16 cellular contexts compared by ENCODE assay signal in genomic region chr11:48085688-48086087, GRCh38.
DNase-seq lines count a peak whose midpoint lies in the region; ATAC-seq and TF ChIP-seq lines count a peak whose summit lies in the region.
"Had no signal": no experiment of that assay in that cellular context is flagged by ENCODE, and none has a peak within 500 bp of the region (broad histone marks: within the 10 kb centered on the region; RNA-seq: fewer than 3 reads in every experiment).

No MANE protein-coding gene starts in this region.

- POLR2A ChIA-PET in HEK293 (lab: Yijun Ruan, JAX) (no interaction called here), WTC11 (lab: Charles Lee) (no interaction called here)
- POLR2A ChIA-PET in naive thymus-derived CD8-positive, alpha-beta T cell (lab: Charles Lee) = no interaction called here

- TF ChIP-seq POLR2A in prostate gland (IDR thresholded peaks at IDR 0.05) = no peak

- H3K36me3 ChIP-seq in HEK293 (ENCODE audit: control insufficient read depth in 2 of 2, insufficient read depth in 1 of 2, low read length in 2 of 2) = no peaks in the 10 kb centered on the region
- H3K36me3 ChIP-seq in prostate gland = no peaks in the 10 kb centered on the region
- H3K36me3 ChIP-seq: BE2C had no signal

- H3K9me3 ChIP-seq in HEK293 (ENCODE audit: control insufficient read depth, insufficient read depth, low read depth, low read length) (no peaks in the 10 kb centered on the region), prostate gland (no peaks in the 10 kb centered on the region)
- H3K9me3 ChIP-seq: A549, BE2C, Caco-2 had no signal

- H3K27ac Mint-ChIP-seq in WTC11 = peak overlapping the region; percentile 5; the same call in 1 of the 2 replicates
- no peak overlapping the region for H3K27ac Mint-ChIP-seq in naive thymus-derived CD8-positive, alpha-beta T cell

- TF ChIP-seq CTCF in C4-2B (conservative IDR thresholded peaks at IDR 0.05) (no peak), HEK293 (tag by site-specific recombination; IDR thresholded peaks at IDR 0.05) (no peak), WTC11 (IDR thresholded peaks at IDR 0.05) (no peak), prostate gland (IDR thresholded peaks at IDR 0.05) (no peak)

- peaks cover 27% of the 10 kb centered on the region for H3K4me1 Mint-ChIP-seq in WTC11
- H3K4me1 Mint-ChIP-seq in naive thymus-derived CD8-positive, alpha-beta T cell = peaks cover 28 to 70% (median 43%) of the 10 kb centered on the region in 4 donors

- 76% methylated on average over 4 of the region's 4 CpGs for WGBS in prostate gland

- no peak overlapping the region for H3K4me3 Mint-ChIP-seq in WTC11
- no peak overlapping the region for H3K4me3 Mint-ChIP-seq in naive thymus-derived CD8-positive, alpha-beta T cell
- H3K4me3 Mint-ChIP-seq: CD14-positive monocyte; CD8-positive, alpha-beta memory T cell had no signal

- H3K27me3 Mint-ChIP-seq in WTC11 (ENCODE audit: low read depth) = no peaks in the 10 kb centered on the region
- no peaks in the 10 kb centered on the region for H3K27me3 Mint-ChIP-seq in naive thymus-derived CD8-positive, alpha-beta T cell
- H3K27me3 Mint-ChIP-seq: CD8-positive, alpha-beta memory T cell had no signal

- no peaks in the 10 kb centered on the region for H3K27me3 ChIP-seq in prostate gland (replicated peaks; ENCODE audit: insufficient read depth)
- H3K27me3 ChIP-seq: BE2C had no signal

- H3K9me3 Mint-ChIP-seq in WTC11 = peaks cover 7% of the 10 kb centered on the region
- H3K9me3 Mint-ChIP-seq in naive thymus-derived CD8-positive, alpha-beta T cell = no peaks in the 10 kb centered on the region
- H3K9me3 Mint-ChIP-seq: CD8-positive, alpha-beta memory T cell had no signal

- H3K4me3 ChIP-seq in HEK293 (ENCODE audit: low read depth, low read length) = no peak overlapping the region
- H3K4me3 ChIP-seq in prostate gland = no peak overlapping the region
- H3K4me3 ChIP-seq: A549 had no signal

- ATAC-seq in WTC11 = no peak
- no peak for ATAC-seq in naive thymus-derived CD8-positive, alpha-beta T cell
- ATAC-seq: A549, HCT116 had no signal

- CTCF ChIA-PET in HEK293 (lab: Yijun Ruan, JAX) = interaction anchor here (0.7 kb wide), 1 partner anchor 234 kb away, joined by 3 read pairs; no protein-coding TSS in a partner anchor
- CTCF ChIA-PET in WTC11 (lab: Charles Lee) = interaction anchor here (0.6 kb wide), 1 partner anchor 30 kb away, joined by 3 read pairs; no protein-coding TSS in a partner anchor

- DNase-seq in WTC11 (ENCODE audit: low spot score) (no peak), prostate gland (ENCODE audit: low spot score) (no peak), H4 (ENCODE audit: low spot score) (no peak)
- DNase-seq in stimulated activated naive CD4-positive, alpha-beta T cell (lab: John Stamatoyannopoulos, UW) = no peak
- no peak for DNase-seq in naive thymus-derived CD8-positive, alpha-beta T cell
- DNase-seq: BE2C; Caco-2; CD8-positive, alpha-beta memory T cell; DND-41; GDM1 had no signal

- intact Hi-C loops in prostate gland (cut with DNase I) = no loop called here

- H3K36me3 Mint-ChIP-seq in WTC11 = peaks cover 10% of the 10 kb centered on the region
- peaks cover 0 to 2% (median 0%) of the 10 kb centered on the region in 3 donors for H3K36me3 Mint-ChIP-seq in naive thymus-derived CD8-positive, alpha-beta T cell

- H3K27ac ChIP-seq in C4-2B (peak overlapping the region; percentile 88), HEK293 (ENCODE audit: extremely low read depth, low read depth, low read length) (no peak overlapping the region), prostate gland (peak overlapping the region; percentile 78 to 82)
- H3K27ac ChIP-seq: A549, HL-60 had no signal

- peaks cover 10% of the 10 kb centered on the region for H3K4me1 ChIP-seq in HEK293 (ENCODE audit: control insufficient read depth, insufficient read depth, low read length)
- peaks cover 26% of the 10 kb centered on the region for H3K4me1 ChIP-seq in prostate gland (replicated peaks)
- H3K4me1 ChIP-seq: BE2C had no signal

TF ChIP-seq in HEK293, 187 proteins besides CTCF, POLR2A, EP300 and RAD21:
- TF ChIP-seq ZNF449 (tag by site-specific recombination; IDR thresholded peaks at IDR 0.05) = peak; percentile 63; the same call in 1 of the 2 replicates
- no peak for TF ChIP-seq ZBTB21 (tag by site-specific recombination; IDR thresholded peaks at IDR 0.05)

TF ChIP-seq in WTC11, 78 proteins besides CTCF, POLR2A, EP300 and RAD21:
- TF ChIP-seq ATF2 (CRISPR knock-in tag; IDR thresholded peaks at IDR 0.05; ENCODE audit: borderline replicate concordance, low read depth) (no peak), USF1 (CRISPR knock-in tag; IDR thresholded peaks at IDR 0.05) (no peak), ZNF121 (CRISPR knock-in tag; IDR thresholded peaks at IDR 0.05) (no peak), ZNF512 (CRISPR knock-in tag; IDR thresholded peaks at IDR 0.05; ENCODE audit: borderline replicate concordance) (no peak), SOX15 (CRISPR knock-in tag; IDR thresholded peaks at IDR 0.05) (no peak), AR (CRISPR knock-in tag; IDR thresholded peaks at IDR 0.05) (no peak)
